2 cellular contexts compared by ENCODE assay signal in the genomic region with DNA sequence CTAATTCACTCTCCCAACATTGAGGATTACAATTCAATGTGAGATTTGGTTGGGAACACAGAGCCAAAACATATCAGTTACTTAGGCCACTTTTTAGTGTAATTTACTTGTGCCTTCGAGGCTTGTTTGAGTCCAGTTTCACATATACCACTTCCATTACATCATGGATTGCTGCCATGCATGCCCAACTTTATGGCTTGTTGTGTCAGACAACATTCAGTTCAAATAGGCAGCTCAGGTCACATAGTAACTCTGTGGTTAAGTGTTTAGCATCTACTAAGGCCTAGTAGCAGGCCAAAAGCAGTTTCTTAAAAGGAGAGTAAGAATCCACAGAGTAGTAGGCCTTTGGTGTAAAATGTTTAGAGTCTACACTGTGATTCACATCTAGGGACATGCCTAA.
TF ChIP-seq lines count a peak whose summit lies in the region.

No MANE protein-coding gene starts in this region.

TF ChIP-seq in GM23338, 12 proteins besides CTCF, POLR2A, EP300 and RAD21 (continued from another document and continues in another):
- TF ChIP-seq, protein P1, sequence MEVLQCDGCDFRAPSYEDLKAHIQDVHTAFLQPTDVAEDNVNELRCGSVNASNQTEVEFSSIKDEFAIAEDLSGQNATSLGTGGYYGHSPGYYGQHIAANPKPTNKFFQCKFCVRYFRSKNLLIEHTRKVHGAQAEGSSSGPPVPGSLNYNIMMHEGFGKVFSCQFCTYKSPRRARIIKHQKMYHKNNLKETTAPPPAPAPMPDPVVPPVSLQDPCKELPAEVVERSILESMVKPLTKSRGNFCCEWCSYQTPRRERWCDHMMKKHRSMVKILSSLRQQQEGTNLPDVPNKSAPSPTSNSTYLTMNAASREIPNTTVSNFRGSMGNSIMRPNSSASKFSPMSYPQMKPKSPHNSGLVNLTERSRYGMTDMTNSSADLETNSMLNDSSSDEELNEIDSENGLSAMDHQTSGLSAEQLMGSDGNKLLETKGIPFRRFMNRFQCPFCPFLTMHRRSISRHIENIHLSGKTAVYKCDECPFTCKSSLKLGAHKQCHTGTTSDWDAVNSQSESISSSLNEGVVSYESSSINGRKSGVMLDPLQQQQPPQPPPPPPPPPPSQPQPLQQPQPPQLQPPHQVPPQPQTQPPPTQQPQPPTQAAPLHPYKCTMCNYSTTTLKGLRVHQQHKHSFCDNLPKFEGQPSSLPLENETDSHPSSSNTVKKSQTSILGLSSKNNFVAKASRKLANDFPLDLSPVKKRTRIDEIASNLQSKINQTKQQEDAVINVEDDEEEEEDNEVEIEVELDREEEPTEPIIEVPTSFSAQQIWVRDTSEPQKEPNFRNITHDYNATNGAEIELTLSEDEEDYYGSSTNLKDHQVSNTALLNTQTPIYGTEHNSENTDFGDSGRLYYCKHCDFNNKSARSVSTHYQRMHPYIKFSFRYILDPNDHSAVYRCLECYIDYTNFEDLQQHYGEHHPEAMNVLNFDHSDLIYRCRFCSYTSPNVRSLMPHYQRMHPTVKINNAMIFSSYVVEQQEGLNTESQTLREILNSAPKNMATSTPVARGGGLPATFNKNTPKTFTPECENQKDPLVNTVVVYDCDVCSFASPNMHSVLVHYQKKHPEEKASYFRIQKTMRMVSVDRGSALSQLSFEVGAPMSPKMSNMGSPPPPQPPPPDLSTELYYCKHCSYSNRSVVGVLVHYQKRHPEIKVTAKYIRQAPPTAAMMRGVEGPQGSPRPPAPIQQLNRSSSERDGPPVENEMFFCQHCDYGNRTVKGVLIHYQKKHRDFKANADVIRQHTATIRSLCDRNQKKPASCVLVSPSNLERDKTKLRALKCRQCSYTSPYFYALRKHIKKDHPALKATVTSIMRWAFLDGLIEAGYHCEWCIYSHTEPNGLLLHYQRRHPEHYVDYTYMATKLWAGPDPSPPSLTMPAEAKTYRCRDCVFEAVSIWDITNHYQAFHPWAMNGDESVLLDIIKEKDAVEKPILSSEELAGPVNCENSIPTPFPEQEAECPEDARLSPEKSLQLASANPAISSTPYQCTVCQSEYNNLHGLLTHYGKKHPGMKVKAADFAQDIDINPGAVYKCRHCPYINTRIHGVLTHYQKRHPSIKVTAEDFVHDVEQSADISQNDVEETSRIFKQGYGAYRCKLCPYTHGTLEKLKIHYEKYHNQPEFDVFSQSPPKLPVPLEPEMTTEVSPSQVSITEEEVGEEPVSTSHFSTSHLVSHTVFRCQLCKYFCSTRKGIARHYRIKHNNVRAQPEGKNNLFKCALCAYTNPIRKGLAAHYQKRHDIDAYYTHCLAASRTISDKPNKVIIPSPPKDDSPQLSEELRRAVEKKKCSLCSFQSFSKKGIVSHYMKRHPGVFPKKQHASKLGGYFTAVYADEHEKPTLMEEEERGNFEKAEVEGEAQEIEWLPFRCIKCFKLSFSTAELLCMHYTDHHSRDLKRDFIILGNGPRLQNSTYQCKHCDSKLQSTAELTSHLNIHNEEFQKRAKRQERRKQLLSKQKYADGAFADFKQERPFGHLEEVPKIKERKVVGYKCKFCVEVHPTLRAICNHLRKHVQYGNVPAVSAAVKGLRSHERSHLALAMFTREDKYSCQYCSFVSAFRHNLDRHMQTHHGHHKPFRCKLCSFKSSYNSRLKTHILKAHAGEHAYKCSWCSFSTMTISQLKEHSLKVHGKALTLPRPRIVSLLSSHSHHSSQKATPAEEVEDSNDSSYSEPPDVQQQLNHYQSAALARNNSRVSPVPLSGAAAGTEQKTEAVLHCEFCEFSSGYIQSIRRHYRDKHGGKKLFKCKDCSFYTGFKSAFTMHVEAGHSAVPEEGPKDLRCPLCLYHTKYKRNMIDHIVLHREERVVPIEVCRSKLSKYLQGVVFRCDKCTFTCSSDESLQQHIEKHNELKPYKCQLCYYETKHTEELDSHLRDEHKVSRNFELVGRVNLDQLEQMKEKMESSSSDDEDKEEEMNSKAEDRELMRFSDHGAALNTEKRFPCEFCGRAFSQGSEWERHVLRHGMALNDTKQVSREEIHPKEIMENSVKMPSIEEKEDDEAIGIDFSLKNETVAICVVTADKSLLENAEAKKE (CRISPR knock-in tag; IDR thresholded peaks at IDR 0.05), result no peak
- TF ChIP-seq ETS1 (IDR thresholded peaks at IDR 0.05) (no peak), ZNF331 (CRISPR knock-in tag; IDR thresholded peaks at IDR 0.05; ENCODE audit: low read depth) (no peak), CREB1 (CRISPR knock-in tag; IDR thresholded peaks at IDR 0.05; ENCODE audit: low read depth) (no peak), STAT1 (IDR thresholded peaks at IDR 0.05; ENCODE audit: unreplicated experiment) (no peak), POLR2AphosphoS5 (IDR thresholded peaks at IDR 0.05; ENCODE audit: low read depth) (no peak), EZH2 (IDR thresholded peaks at IDR 0.05; ENCODE audit: low read depth, unreplicated experiment) (no peak), ZNF114 (CRISPR knock-in tag; IDR thresholded peaks at IDR 0.05) (no peak), NANOG (IDR thresholded peaks at IDR 0.05; ENCODE audit: borderline replicate concordance) (no peak)
- TF ChIP-seq, protein P2, sequence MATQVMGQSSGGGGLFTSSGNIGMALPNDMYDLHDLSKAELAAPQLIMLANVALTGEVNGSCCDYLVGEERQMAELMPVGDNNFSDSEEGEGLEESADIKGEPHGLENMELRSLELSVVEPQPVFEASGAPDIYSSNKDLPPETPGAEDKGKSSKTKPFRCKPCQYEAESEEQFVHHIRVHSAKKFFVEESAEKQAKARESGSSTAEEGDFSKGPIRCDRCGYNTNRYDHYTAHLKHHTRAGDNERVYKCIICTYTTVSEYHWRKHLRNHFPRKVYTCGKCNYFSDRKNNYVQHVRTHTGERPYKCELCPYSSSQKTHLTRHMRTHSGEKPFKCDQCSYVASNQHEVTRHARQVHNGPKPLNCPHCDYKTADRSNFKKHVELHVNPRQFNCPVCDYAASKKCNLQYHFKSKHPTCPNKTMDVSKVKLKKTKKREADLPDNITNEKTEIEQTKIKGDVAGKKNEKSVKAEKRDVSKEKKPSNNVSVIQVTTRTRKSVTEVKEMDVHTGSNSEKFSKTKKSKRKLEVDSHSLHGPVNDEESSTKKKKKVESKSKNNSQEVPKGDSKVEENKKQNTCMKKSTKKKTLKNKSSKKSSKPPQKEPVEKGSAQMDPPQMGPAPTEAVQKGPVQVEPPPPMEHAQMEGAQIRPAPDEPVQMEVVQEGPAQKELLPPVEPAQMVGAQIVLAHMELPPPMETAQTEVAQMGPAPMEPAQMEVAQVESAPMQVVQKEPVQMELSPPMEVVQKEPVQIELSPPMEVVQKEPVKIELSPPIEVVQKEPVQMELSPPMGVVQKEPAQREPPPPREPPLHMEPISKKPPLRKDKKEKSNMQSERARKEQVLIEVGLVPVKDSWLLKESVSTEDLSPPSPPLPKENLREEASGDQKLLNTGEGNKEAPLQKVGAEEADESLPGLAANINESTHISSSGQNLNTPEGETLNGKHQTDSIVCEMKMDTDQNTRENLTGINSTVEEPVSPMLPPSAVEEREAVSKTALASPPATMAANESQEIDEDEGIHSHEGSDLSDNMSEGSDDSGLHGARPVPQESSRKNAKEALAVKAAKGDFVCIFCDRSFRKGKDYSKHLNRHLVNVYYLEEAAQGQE (IDR thresholded peaks at IDR 0.05; ENCODE audit: unreplicated experiment), result no peak

TF ChIP-seq in HepG2, 621 proteins besides CTCF, POLR2A, EP300 and RAD21:
- TF ChIP-seq, protein P3, sequence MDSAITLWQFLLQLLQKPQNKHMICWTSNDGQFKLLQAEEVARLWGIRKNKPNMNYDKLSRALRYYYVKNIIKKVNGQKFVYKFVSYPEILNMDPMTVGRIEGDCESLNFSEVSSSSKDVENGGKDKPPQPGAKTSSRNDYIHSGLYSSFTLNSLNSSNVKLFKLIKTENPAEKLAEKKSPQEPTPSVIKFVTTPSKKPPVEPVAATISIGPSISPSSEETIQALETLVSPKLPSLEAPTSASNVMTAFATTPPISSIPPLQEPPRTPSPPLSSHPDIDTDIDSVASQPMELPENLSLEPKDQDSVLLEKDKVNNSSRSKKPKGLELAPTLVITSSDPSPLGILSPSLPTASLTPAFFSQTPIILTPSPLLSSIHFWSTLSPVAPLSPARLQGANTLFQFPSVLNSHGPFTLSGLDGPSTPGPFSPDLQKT (CRISPR knock-in tag; IDR thresholded peaks at IDR 0.05; ENCODE audit: borderline replicate concordance), result no peak
- no peak for TF ChIP-seq FOSL1 (CRISPR knock-in tag; IDR thresholded peaks at IDR 0.05; ENCODE audit: borderline replicate concordance)
